Comparison of ENCODE assay signal across 25 cellular contexts in the genomic region with DNA sequence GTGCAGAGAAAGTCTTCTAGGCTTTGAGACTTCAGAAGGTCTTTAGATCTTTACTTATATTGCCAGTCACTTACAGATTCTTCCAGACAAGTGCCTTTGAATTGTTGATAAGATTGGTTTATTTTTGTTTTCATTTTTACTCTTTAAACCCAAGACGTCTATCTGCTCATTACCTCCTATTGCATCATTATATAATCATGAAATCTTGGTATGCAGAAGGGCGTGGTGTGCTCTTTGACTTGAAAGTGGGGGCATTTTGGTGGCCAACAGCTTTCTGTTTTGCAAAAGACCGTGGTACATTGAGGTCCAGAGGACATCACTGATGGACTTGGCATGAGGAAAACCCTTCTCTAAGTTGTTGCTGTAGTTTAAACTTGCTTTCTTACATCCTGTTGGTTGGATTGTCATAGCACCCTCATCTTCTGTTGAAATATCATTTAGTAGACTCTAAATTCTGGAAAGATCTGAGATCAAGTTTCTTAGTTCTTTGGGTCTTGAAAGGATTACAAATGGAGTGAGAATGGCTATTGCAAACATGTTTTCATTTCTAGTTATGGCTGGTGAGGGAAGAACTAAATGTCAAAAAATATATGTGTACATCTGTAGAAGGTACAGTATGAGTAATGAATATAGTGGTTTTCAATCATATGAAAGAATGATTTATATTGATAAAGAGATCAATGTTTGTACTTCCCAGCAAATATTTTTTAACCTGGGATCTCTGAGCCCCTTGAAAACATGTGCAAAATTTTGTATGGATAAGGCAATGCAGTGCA.
"Had no signal": no experiment of that assay in that cellular context is flagged by ENCODE, and none has a peak within 500 bp of the region (broad histone marks: within the 10 kb centered on the region; RNA-seq: fewer than 3 reads in every experiment).

No MANE protein-coding gene starts in this region.

- H3K27me3 Mint-ChIP-seq: central memory CD8-positive, alpha-beta T cell had no signal

- H3K4me3 Mint-ChIP-seq: activated CD8-positive, alpha-beta T cell treated with anti-CD3 and anti-CD28 coated beads, Interleukin-2, amount 10 ng/mL, durations not matched to agents 7 days and 5 days; activated T-helper 17 cell treated with anti-CD3 and anti-CD28 coated beads, Interleukin-2, amount 50 U/mL, for 72 hours; central memory CD8-positive, alpha-beta T cell; nephron; stimulated activated naive CD8-positive, alpha-beta T cell treated with anti-CD3 and anti-CD28 coated beads, Interleukin-15, Interleukin-2, amounts not matched to agents 100 ng/mL and 50 ng/mL, for 24 hours had no signal

- H3K27ac ChIP-seq: adrenal gland, breast epithelium, coronary artery, gastroesophageal sphincter, pancreas, psoas muscle, right atrium auricular region, suprapubic skin, transverse colon, WERI-Rb-1 had no signal

- H3K4me3 ChIP-seq: adrenal gland, breast epithelium, coronary artery, gastroesophageal sphincter, pancreas, psoas muscle, right atrium auricular region, suprapubic skin, transverse colon had no signal

- H3K36me3 ChIP-seq: adrenal gland, breast epithelium, gastroesophageal sphincter, pancreas, right atrium auricular region, suprapubic skin, transverse colon, WERI-Rb-1 had no signal

- H3K27me3 ChIP-seq: adrenal gland, breast epithelium, gastroesophageal sphincter, pancreas, right atrium auricular region, suprapubic skin, transverse colon had no signal

- ATAC-seq: activated CD8-positive, alpha-beta T cell treated with anti-CD3 and anti-CD28 coated beads, Interleukin-2, amount 10 ng/mL, durations not matched to agents 7 days and 5 days; activated naive CD4-positive, alpha-beta T cell treated with anti-CD3 and anti-CD28 coated beads, Interleukin-2, amount 50 U/mL, for 72 hours; activated T-helper 17 cell treated with anti-CD3 and anti-CD28 coated beads, Interleukin-2, amount 50 U/mL, for 72 hours; gastroesophageal sphincter; left ventricle myocardium superior; pancreas had no signal

- H3K36me3 Mint-ChIP-seq: activated naive CD4-positive, alpha-beta T cell treated with anti-CD3 and anti-CD28 coated beads, Interleukin-2, amount 50 U/mL, for 72 hours had no signal

- DNase-seq: activated CD4-positive, alpha-beta T cell treated with anti-CD3 and anti-CD28 coated beads, Interleukin-2, amount 50 U/mL, for 1 hour; activated CD4-positive, CD25-positive, alpha-beta regulatory T cell treated with anti-CD3 and anti-CD28 coated beads, Interleukin-2, amount 50 U/mL, for 72 hours; activated CD8-positive, alpha-beta T cell treated with anti-CD3 and anti-CD28 coated beads, Interleukin-2, amount 10 ng/mL, durations not matched to agents 7 days and 5 days; adrenal gland; head of caudate nucleus; left ventricle myocardium superior; pancreas; psoas muscle; stimulated activated CD4-positive, alpha-beta T cell treated with anti-CD3 and anti-CD28 coated beads, Interleukin-4, amount 100 ng/mL, for 4 hours; T-helper 1 cell; transverse colon; WERI-Rb-1 had no signal

- H3K27ac Mint-ChIP-seq: activated CD8-positive, alpha-beta T cell treated with anti-CD3 and anti-CD28 coated beads, Interleukin-2, amount 10 ng/mL, durations not matched to agents 7 days and 5 days; activated naive CD4-positive, alpha-beta T cell treated with anti-CD3 and anti-CD28 coated beads, Interleukin-2, amount 50 U/mL, for 72 hours; activated T-helper 17 cell treated with anti-CD3 and anti-CD28 coated beads, Interleukin-2, amount 50 U/mL, for 72 hours; nephron; stimulated activated naive CD8-positive, alpha-beta T cell treated with anti-CD3 and anti-CD28 coated beads, Interleukin-15, Interleukin-2, amounts not matched to agents 100 ng/mL and 50 ng/mL, for 24 hours had no signal

- H3K4me1 ChIP-seq: adrenal gland, breast epithelium, gastroesophageal sphincter, pancreas, psoas muscle, right atrium auricular region, suprapubic skin, transverse colon had no signal

- H3K9me3 ChIP-seq: adrenal gland, breast epithelium, gastroesophageal sphincter, pancreas, psoas muscle, right atrium auricular region, suprapubic skin, transverse colon had no signal

- H3K4me1 Mint-ChIP-seq: activated T-helper 17 cell treated with anti-CD3 and anti-CD28 coated beads, Interleukin-2, amount 50 U/mL, for 72 hours; central memory CD8-positive, alpha-beta T cell had no signal

- FAIRE-seq: astrocyte, pancreas, TTC549, urothelium cell line had no signal

- H3K9me3 Mint-ChIP-seq: activated naive CD4-positive, alpha-beta T cell treated with anti-CD3 and anti-CD28 coated beads, Interleukin-2, amount 50 U/mL, for 72 hours; activated T-helper 17 cell treated with anti-CD3 and anti-CD28 coated beads, Interleukin-2, amount 50 U/mL, for 72 hours; central memory CD8-positive, alpha-beta T cell; nephron; stimulated activated naive CD8-positive, alpha-beta T cell treated with anti-CD3 and anti-CD28 coated beads, Interleukin-15, Interleukin-2, amounts not matched to agents 100 ng/mL and 50 ng/mL, for 24 hours had no signal
